In genomic region chr6:77463881-77464867, GRCh38 we compare ENCODE assay signal across 8 cellular contexts. TPM values are rescaled to one million over a fixed set of nuclear protein-coding genes. Genes with fewer than 3 reads are reported as not detected.
DNase-seq lines count a peak whose midpoint lies in the region; ATAC-seq lines count a peak whose summit lies in the region.

No MANE protein-coding gene starts in this region.

- peak overlapping the region; percentile 56 to 61 for H3K4me3 ChIP-seq in duodenal mucosa (ENCODE audit: low read depth in 1 of 2, low read length in 2 of 2)
- H3K4me3 ChIP-seq in mesodermal cell (ENCODE audit: extremely low read depth, insufficient read depth, low read length, poor library complexity, severe bottlenecking) = peak overlapping the region; percentile 47
- H3K4me3 ChIP-seq in urinary bladder (ENCODE audit: low read depth, low read length) = peak overlapping the region; percentile 31

- 0% methylated on average over 25 to 42 of the region's 61 CpGs for WGBS in mesodermal cell (ENCODE audit: insufficient coverage in 2 of 2), 2 experiments
- WGBS in urinary bladder = 3% methylated on average over 61 of the region's 61 CpGs

- no peak for DNase-seq in activated naive CD8-positive, alpha-beta T cell treated with anti-CD3 and anti-CD28 coated beads, Interleukin-2, amount 10 ng/mL, durations not matched to agents 7 days and 5 days
- DNase-seq in activated naive CD8-positive, alpha-beta T cell treated with anti-CD3 and anti-CD28 coated beads, Interleukin-2, amount 50 U/mL, for 24 hours = no peak
- no peak for DNase-seq in stimulated activated naive B cell treated with anti-CD40 and anti-IgM and Interleukin-4, amounts not matched to agents 10 μg/mL and 1 μg/mL and 100 μg/mL, for 72 hours

- H3K27ac ChIP-seq in duodenal mucosa (ENCODE audit: low read depth, low read length) (no peak overlapping the region), mesodermal cell (ENCODE audit: low read depth, low read length, severe bottlenecking) (no peak overlapping the region), urinary bladder (ENCODE audit: low read depth) (no peak overlapping the region)

- peaks cover 8 to 14% of the 10 kb centered on the region in 2 donors for H3K4me1 ChIP-seq in duodenal mucosa (ENCODE audit: control insufficient read depth in 1 of 2, insufficient read depth in 2 of 2, low read length in 2 of 2)
- H3K4me1 ChIP-seq in mesodermal cell (ENCODE audit: control insufficient read depth, insufficient read depth, low read length, poor library complexity, severe bottlenecking) = peaks cover 4% of the 10 kb centered on the region
- no peaks in the 10 kb centered on the region for H3K4me1 ChIP-seq in urinary bladder (ENCODE audit: insufficient read depth)

- peaks cover 44 to 53% of the 10 kb centered on the region in 2 donors for H3K27me3 ChIP-seq in duodenal mucosa (ENCODE audit: control insufficient read depth in 1 of 2, insufficient read depth in 2 of 2, low read length in 2 of 2)

- H3K4me1 Mint-ChIP-seq in activated naive CD8-positive, alpha-beta T cell treated with anti-CD3 and anti-CD28 coated beads, Interleukin-2, amount 10 ng/mL, durations not matched to agents 7 days and 5 days = peaks cover 8% of the 10 kb centered on the region
- peaks cover 18% of the 10 kb centered on the region for H3K4me1 Mint-ChIP-seq in activated naive CD8-positive, alpha-beta T cell treated with anti-CD3 and anti-CD28 coated beads, Interleukin-2, amount 50 U/mL, for 24 hours
- peaks cover 23 to 29% of the 10 kb centered on the region in 2 donors for H3K4me1 Mint-ChIP-seq in stimulated activated naive B cell treated with anti-CD40 and anti-IgM and Interleukin-4, amounts not matched to agents 10 μg/mL and 1 μg/mL and 100 μg/mL, for 72 hours

- H3K9me3 ChIP-seq in duodenal mucosa (ENCODE audit: control insufficient read depth in 1 of 2, low read length in 2 of 2) = no peaks in the 10 kb centered on the region
- H3K9me3 ChIP-seq in mesodermal cell (ENCODE audit: control insufficient read depth, low read length) = no peaks in the 10 kb centered on the region

- H3K4me3 Mint-ChIP-seq in activated naive CD8-positive, alpha-beta T cell treated with anti-CD3 and anti-CD28 coated beads, Interleukin-2, amount 10 ng/mL, durations not matched to agents 7 days and 5 days = peak overlapping the region; percentile 45
- no peak overlapping the region for H3K4me3 Mint-ChIP-seq in activated naive CD8-positive, alpha-beta T cell treated with anti-CD3 and anti-CD28 coated beads, Interleukin-2, amount 50 U/mL, for 24 hours
- no peak overlapping the region for H3K4me3 Mint-ChIP-seq in stimulated activated naive B cell treated with anti-CD40 and anti-IgM and Interleukin-4, amounts not matched to agents 10 μg/mL and 1 μg/mL and 100 μg/mL, for 72 hours

- H3K36me3 ChIP-seq in duodenal mucosa (ENCODE audit: control insufficient read depth in 1 of 2, insufficient read depth in 2 of 2, low read length in 2 of 2) (no peaks in the 10 kb centered on the region), mesodermal cell (ENCODE audit: control insufficient read depth, insufficient read depth, low read length) (no peaks in the 10 kb centered on the region), urinary bladder (ENCODE audit: insufficient read depth) (no peaks in the 10 kb centered on the region)

- H3K27me3 Mint-ChIP-seq in activated naive CD8-positive, alpha-beta T cell treated with anti-CD3 and anti-CD28 coated beads, Interleukin-2, amount 10 ng/mL, durations not matched to agents 7 days and 5 days = peaks cover 55% of the 10 kb centered on the region
- peaks cover 60% of the 10 kb centered on the region for H3K27me3 Mint-ChIP-seq in activated naive CD8-positive, alpha-beta T cell treated with anti-CD3 and anti-CD28 coated beads, Interleukin-2, amount 50 U/mL, for 24 hours
- peaks cover 67 to 74% of the 10 kb centered on the region in 2 donors for H3K27me3 Mint-ChIP-seq in stimulated activated naive B cell treated with anti-CD40 and anti-IgM and Interleukin-4, amounts not matched to agents 10 μg/mL and 1 μg/mL and 100 μg/mL, for 72 hours

- ATAC-seq in activated naive CD8-positive, alpha-beta T cell treated with anti-CD3 and anti-CD28 coated beads, Interleukin-2, amount 10 ng/mL, durations not matched to agents 7 days and 5 days (ENCODE audit: low read depth) = no peak
- ATAC-seq in activated naive CD8-positive, alpha-beta T cell treated with anti-CD3 and anti-CD28 coated beads, Interleukin-2, amount 50 U/mL, for 24 hours = no peak
- no peak for ATAC-seq in stimulated activated naive B cell treated with anti-CD40 and anti-IgM and Interleukin-4, amounts not matched to agents 10 μg/mL and 1 μg/mL and 100 μg/mL, for 72 hours (replicated peaks)
- ATAC-seq in GM18909 (IDR thresholded peaks at IDR 0.05; ENCODE audit: poor library complexity, unreplicated experiment) = no peak
- ATAC-seq in HG03457 (IDR thresholded peaks at IDR 0.05; ENCODE audit: unreplicated experiment) = no peak

- H3K9ac ChIP-seq in duodenal mucosa (ENCODE audit: low read depth in 1 of 2, low read length in 2 of 2) = no peak overlapping the region

- POLR2A ChIA-PET in activated naive CD8-positive, alpha-beta T cell treated with anti-CD3 and anti-CD28 coated beads, Interleukin-2, amount 10 ng/mL, durations not matched to agents 7 days and 5 days (lab: Charles Lee) = no interaction called here

- peaks cover 4% of the 10 kb centered on the region for H3K9me3 Mint-ChIP-seq in activated naive CD8-positive, alpha-beta T cell treated with anti-CD3 and anti-CD28 coated beads, Interleukin-2, amount 10 ng/mL, durations not matched to agents 7 days and 5 days
- no peaks in the 10 kb centered on the region for H3K9me3 Mint-ChIP-seq in activated naive CD8-positive, alpha-beta T cell treated with anti-CD3 and anti-CD28 coated beads, Interleukin-2, amount 50 U/mL, for 24 hours
- H3K9me3 Mint-ChIP-seq in stimulated activated naive B cell treated with anti-CD40 and anti-IgM and Interleukin-4, amounts not matched to agents 10 μg/mL and 1 μg/mL and 100 μg/mL, for 72 hours = peaks cover 0 to 4% of the 10 kb centered on the region in 2 donors

- peaks cover 5% of the 10 kb centered on the region for H3K36me3 Mint-ChIP-seq in activated naive CD8-positive, alpha-beta T cell treated with anti-CD3 and anti-CD28 coated beads, Interleukin-2, amount 10 ng/mL, durations not matched to agents 7 days and 5 days
- no peaks in the 10 kb centered on the region for H3K36me3 Mint-ChIP-seq in activated naive CD8-positive, alpha-beta T cell treated with anti-CD3 and anti-CD28 coated beads, Interleukin-2, amount 50 U/mL, for 24 hours (ENCODE audit: low read depth)
- peaks cover 0 to 8% of the 10 kb centered on the region in 2 donors for H3K36me3 Mint-ChIP-seq in stimulated activated naive B cell treated with anti-CD40 and anti-IgM and Interleukin-4, amounts not matched to agents 10 μg/mL and 1 μg/mL and 100 μg/mL, for 72 hours

- no peak overlapping the region for H3K27ac Mint-ChIP-seq in activated naive CD8-positive, alpha-beta T cell treated with anti-CD3 and anti-CD28 coated beads, Interleukin-2, amount 10 ng/mL, durations not matched to agents 7 days and 5 days
- H3K27ac Mint-ChIP-seq in activated naive CD8-positive, alpha-beta T cell treated with anti-CD3 and anti-CD28 coated beads, Interleukin-2, amount 50 U/mL, for 24 hours = no peak overlapping the region
- H3K27ac Mint-ChIP-seq in stimulated activated naive B cell treated with anti-CD40 and anti-IgM and Interleukin-4, amounts not matched to agents 10 μg/mL and 1 μg/mL and 100 μg/mL, for 72 hours = no peak overlapping the region

RNA-seq across cellular contexts. Expression of gene HTR1B, which starts 0.9 kb away (rescaled TPM):
- not detected for total RNA-seq in activated naive CD8-positive, alpha-beta T cell treated with anti-CD3 and anti-CD28 coated beads, Interleukin-2, amount 10 ng/mL, durations not matched to agents 7 days and 5 days
- 0.41 TPM for polyA plus RNA-seq in mesodermal cell (2013, experiment 1 of 2)
- polyA plus RNA-seq in mesodermal cell (2013, experiment 2 of 2) = 0.35 TPM
- total RNA-seq in urinary bladder = 0.79 TPM
- 1.7 TPM for polyA plus RNA-seq in urinary bladder
